ENCODE assay signal across 8 cellular contexts in genomic region chr19:13441810-13442512, GRCh38.
DNase-seq lines count a peak whose midpoint lies in the region; ATAC-seq and FAIRE-seq lines count a peak whose summit lies in the region.

No MANE protein-coding gene starts in this region.

- DNase-seq in GM19239 (ENCODE audit: insufficient read length, low spot score) (peak; percentile 45), RKO (ENCODE audit: low spot score) (peak; percentile 64), lung microvascular endothelial cell (ENCODE audit: low read depth in 2 of 2) (peak; percentile 45 to 48), NCI-H128 (lab: John Stamatoyannopoulos, UW; ENCODE audit: unreplicated experiment) (no peak), NCI-H187 treated with DMSO at 0.1 percent for 48 hours (lab: John Stamatoyannopoulos, UW) (no peak)
- DNase-seq in activated naive CD8-positive, alpha-beta T cell treated with anti-CD3 and anti-CD28 coated beads for 36 hours: peak; percentile 7

- H3K27ac Mint-ChIP-seq in activated naive CD8-positive, alpha-beta T cell treated with anti-CD3 and anti-CD28 coated beads for 36 hours: no peak overlapping the region

- H3K9me3 Mint-ChIP-seq in activated naive CD8-positive, alpha-beta T cell treated with anti-CD3 and anti-CD28 coated beads for 36 hours: no peaks in the 10 kb centered on the region

- peaks cover 5% of the 10 kb centered on the region for H3K27me3 Mint-ChIP-seq in activated naive CD8-positive, alpha-beta T cell treated with anti-CD3 and anti-CD28 coated beads for 36 hours

- H3K4me1 Mint-ChIP-seq in activated naive CD8-positive, alpha-beta T cell treated with anti-CD3 and anti-CD28 coated beads for 36 hours: no peaks in the 10 kb centered on the region

- no peak for FAIRE-seq in GM19239 (lab: Jason Lieb, UNC)

- no peak overlapping the region for H3K4me3 Mint-ChIP-seq in activated naive CD8-positive, alpha-beta T cell treated with anti-CD3 and anti-CD28 coated beads for 36 hours

- no peak for ATAC-seq in GM18909 (IDR thresholded peaks at IDR 0.05; ENCODE audit: poor library complexity, unreplicated experiment)
- no peak for ATAC-seq in HG02938 (IDR thresholded peaks at IDR 0.05; ENCODE audit: unreplicated experiment)

- H3K36me3 Mint-ChIP-seq in activated naive CD8-positive, alpha-beta T cell treated with anti-CD3 and anti-CD28 coated beads for 36 hours: no peaks in the 10 kb centered on the region

Comparison
In these comparisons a context has a peak if more than half of its experiments do, and no peak if none do; other contexts are left out.
1. DNase-seq: peak in GM19239 (single experiment), RKO (single experiment), activated naive CD8-positive, alpha-beta T cell treated with anti-CD3 and anti-CD28 coated beads for 36 hours (single experiment) and lung microvascular endothelial cell (2 of 2); none in NCI-H128 (single experiment) and NCI-H187 treated with DMSO at 0.1 percent for 48 hours (single experiment).